ENCODE assay signal across 28 cellular contexts in genomic region chr6:159438106-159438505, GRCh38.
"Had no signal": no experiment of that assay in that cellular context is flagged by ENCODE, and none has a peak within 500 bp of the region (broad histone marks: within the 10 kb centered on the region; RNA-seq: fewer than 3 reads in every experiment).

No MANE protein-coding gene starts in this region.

- H3K4me1 ChIP-seq: colonic mucosa, gastrocnemius medialis had no signal

- H3K36me3 ChIP-seq: brain microvascular endothelial cell, colonic mucosa, gastrocnemius medialis, heart left ventricle, WERI-Rb-1 had no signal

- H3K4me3 ChIP-seq: colonic mucosa, gastrocnemius medialis, heart left ventricle had no signal

- H3K27ac ChIP-seq: brain microvascular endothelial cell, colonic mucosa, gastrocnemius medialis, heart left ventricle, WERI-Rb-1 had no signal

- H3K27me3 ChIP-seq: colonic mucosa had no signal

- DNase-seq: activated B cell treated with CpG ODN at 0.5 μM for 24 hours; activated CD4-positive, alpha-beta T cell treated with anti-CD3 and anti-CD28 coated beads for 48 hours; activated CD4-positive, alpha-beta T cell treated with anti-CD3 and anti-CD28 coated beads, Interleukin-2, amount 50 U/mL, for 1 hour; activated CD4-positive, alpha-beta T cell treated with anti-CD3 and anti-CD28 coated beads, Interleukin-2, amount 50 U/mL, for 48 hours; activated CD8-positive, alpha-beta memory T cell treated with anti-CD3 and anti-CD28 coated beads for 24 hours; activated CD8-positive, alpha-beta T cell treated with anti-CD3 and anti-CD28 coated beads for 36 hours; activated effector memory CD4-positive, alpha-beta T cell treated with Interleukin-2 at 50 U/mL for 16 hours; activated gamma-delta T cell treated with Interleukin-2 at 50 U/mL for 16 hours; activated naive CD4-positive, alpha-beta T cell treated with anti-CD3 and anti-CD28 coated beads, Interleukin-2, amount 50 U/mL, for 16 hours; activated naive CD4-positive, alpha-beta T cell treated with Interleukin-2 at 50 U/mL for 16 hours; activated T-cell treated with anti-CD3 and anti-CD28 coated beads, Interleukin-2, amount 50 U/mL, for 4 hours; amniotic stem cell; anterior cingulate cortex; brain microvascular endothelial cell; central memory CD4-positive, alpha-beta T cell; cerebellar nuclear complex; colonic mucosa; effector CD4-positive, alpha-beta T cell; effector memory CD8-positive, alpha-beta T cell; erythroblast; foreskin fibroblast; gastrocnemius medialis; glutamatergic neuron; heart left ventricle; T-helper 1 cell; T-helper 17 cell; T1000; WERI-Rb-1 had no signal

- H3K9me3 ChIP-seq: colonic mucosa, gastrocnemius medialis had no signal
